In genomic region chr19:47663911-47664771, GRCh38 we compare ENCODE assay signal across 9 cellular contexts. TPM values are rescaled to one million over a fixed set of nuclear protein-coding genes. Genes with fewer than 3 reads are reported as not detected.
DNase-seq lines count a peak whose midpoint lies in the region; ATAC-seq and TF ChIP-seq lines count a peak whose summit lies in the region.
"Had no signal": no experiment of that assay in that cellular context is flagged by ENCODE, and none has a peak within 500 bp of the region (broad histone marks: within the 10 kb centered on the region; RNA-seq: fewer than 3 reads in every experiment).

No MANE protein-coding gene starts in this region.

- no peaks in the 10 kb centered on the region for H3K36me3 Mint-ChIP-seq in activated naive CD8-positive, alpha-beta T cell treated with anti-CD3 and anti-CD28 coated beads, Interleukin-2, amount 50 U/mL, for 24 hours (ENCODE audit: low read depth)

- 34 to 50% (median 34%) methylated on average over 24 of the region's 24 CpGs for WGBS in psoas muscle, 3 donors

- H3K4me1 ChIP-seq in psoas muscle, result peaks cover 88% of the 10 kb centered on the region

- H3K27me3 ChIP-seq in psoas muscle (ENCODE audit: insufficient read depth in 3 of 3, low read length in 2 of 3), result no peaks in the 10 kb centered on the region

- peaks cover 4% of the 10 kb centered on the region for H3K4me1 Mint-ChIP-seq in activated naive CD8-positive, alpha-beta T cell treated with anti-CD3 and anti-CD28 coated beads, Interleukin-2, amount 50 U/mL, for 24 hours

- H3K4me3 ChIP-seq in psoas muscle, result peak overlapping the region; percentile 45

- H3K9me3 ChIP-seq in psoas muscle, result no peaks in the 10 kb centered on the region

- peak overlapping the region; percentile 91 for H3K27ac ChIP-seq in psoas muscle

- no peak overlapping the region for H3K27ac Mint-ChIP-seq in activated naive CD8-positive, alpha-beta T cell treated with anti-CD3 and anti-CD28 coated beads, Interleukin-2, amount 50 U/mL, for 24 hours

- no peaks in the 10 kb centered on the region for H3K27me3 Mint-ChIP-seq in activated naive CD8-positive, alpha-beta T cell treated with anti-CD3 and anti-CD28 coated beads, Interleukin-2, amount 50 U/mL, for 24 hours
- H3K27me3 Mint-ChIP-seq: central memory CD8-positive, alpha-beta T cell had no signal

- DNase-seq in EL (peak; percentile 97), SKM-1 treated with dmso at 0.1 percent for 144 hours (lab: John Stamatoyannopoulos, UW; ENCODE audit: unreplicated experiment) (peak; percentile 30), globus pallidus (ENCODE audit: low spot score) (peak; percentile 71), psoas muscle (peak; percentile 75 to 83), NCI-H2171 treated with DMSO at 0.1 percent for 48 hours (lab: John Stamatoyannopoulos, UW) (no peak)
- DNase-seq in activated naive CD8-positive, alpha-beta T cell treated with anti-CD3 and anti-CD28 coated beads, Interleukin-2, amount 50 U/mL, for 24 hours, result no peak

- TF ChIP-seq CTCF in psoas muscle (IDR thresholded peaks at IDR 0.05), result no peak

- no peaks in the 10 kb centered on the region for H3K9me3 Mint-ChIP-seq in activated naive CD8-positive, alpha-beta T cell treated with anti-CD3 and anti-CD28 coated beads, Interleukin-2, amount 50 U/mL, for 24 hours
- H3K9me3 Mint-ChIP-seq: central memory CD8-positive, alpha-beta T cell had no signal

- no peaks in the 10 kb centered on the region for H3K36me3 ChIP-seq in psoas muscle (ENCODE audit: insufficient read depth in 1 of 2, low read depth in 1 of 2)

- H3K4me3 Mint-ChIP-seq in activated naive CD8-positive, alpha-beta T cell treated with anti-CD3 and anti-CD28 coated beads, Interleukin-2, amount 50 U/mL, for 24 hours, result no peak overlapping the region
- H3K4me3 Mint-ChIP-seq: central memory CD8-positive, alpha-beta T cell had no signal

- intact Hi-C loops in psoas muscle (cut with DNase I), result loop anchor here (2.0 to 5.0 kb wide), 2 partner anchors 47 to 55 kb away; partner anchors contain the start of gene BICRA (in 1 of the 2)

- peak; percentile 66 to 70 (median 68) for ATAC-seq in psoas muscle
- no peak for ATAC-seq in GM18520 (IDR thresholded peaks at IDR 0.05; ENCODE audit: unreplicated experiment)
- no peak for ATAC-seq in activated naive CD8-positive, alpha-beta T cell treated with anti-CD3 and anti-CD28 coated beads, Interleukin-2, amount 50 U/mL, for 24 hours
- no peak for ATAC-seq in GM19351 (IDR thresholded peaks at IDR 0.05; ENCODE audit: unreplicated experiment)

RNA-seq across cellular contexts. Expression of gene EHD2, which starts 49.1 kb away (rescaled TPM):
- total RNA-seq in psoas muscle, result 10 to 100 TPM; 27.8 to 46.3 (median 31.7) TPM
- polyA plus RNA-seq in psoas muscle, result 10 to 100 TPM; 14.7 to 25.1 (median 19.5) TPM

RNA-seq across cellular contexts. Expression of gene BICRA, which starts 55.2 kb away (rescaled TPM):
- total RNA-seq in psoas muscle, result 10 to 100 TPM in 3 of 4 donors, 1 to 10 TPM in 1; 9.6 to 22.4 (median 13.7) TPM
- polyA plus RNA-seq in psoas muscle, result 1 to 10 TPM; 3.1 to 9.9 (median 4.9) TPM

Comparison
In these comparisons a context has a peak if more than half of its experiments do, and no peak if none do; other contexts are left out.
1. DNase-seq: peak in EL (single experiment), SKM-1 treated with dmso at 0.1 percent for 144 hours (single experiment), globus pallidus (single experiment) and psoas muscle (2 of 2); none in activated naive CD8-positive, alpha-beta T cell treated with anti-CD3 and anti-CD28 coated beads, Interleukin-2, amount 50 U/mL, for 24 hours (single experiment) and NCI-H2171 treated with DMSO at 0.1 percent for 48 hours (single experiment).
2. ATAC-seq: peak in psoas muscle (4 of 4); none in GM18520 (single experiment), activated naive CD8-positive, alpha-beta T cell treated with anti-CD3 and anti-CD28 coated beads, Interleukin-2, amount 50 U/mL, for 24 hours (single experiment) and GM19351 (single experiment).